Comparison of ENCODE assay signal across 1 cellular context in genomic region chr5:134538296-134538695, GRCh38.
TF ChIP-seq lines count a peak whose summit lies in the region.

No MANE protein-coding gene starts in this region.

TF ChIP-seq in GM12878, 131 proteins besides CTCF, POLR2A, EP300 and RAD21 (continued from another document):
- no peak for TF ChIP-seq BRCA1 (IDR thresholded peaks at IDR 0.05; ENCODE audit: low read depth, low read length)
- TF ChIP-seq CHD4 (IDR thresholded peaks at IDR 0.05): no peak
- TF ChIP-seq ZNF622 (IDR thresholded peaks at IDR 0.05): no peak
- TF ChIP-seq NR2C1 (IDR thresholded peaks at IDR 0.05): no peak
- TF ChIP-seq MLLT1 (IDR thresholded peaks at IDR 0.05): no peak
